In genomic region chr22:50084085-50084484, GRCh38 we compare ENCODE assay signal across 18 cellular contexts. TPM values are rescaled to one million over a fixed set of nuclear protein-coding genes. Genes with fewer than 3 reads are reported as not detected.
DNase-seq lines count a peak whose midpoint lies in the region; ATAC-seq, FAIRE-seq and TF ChIP-seq lines count a peak whose summit lies in the region.
"Had no signal": no experiment of that assay in that cellular context is flagged by ENCODE, and none has a peak within 500 bp of the region (broad histone marks: within the 10 kb centered on the region; RNA-seq: fewer than 3 reads in every experiment).

No MANE protein-coding gene starts in this region.

- H3K27ac ChIP-seq in RWPE1 (peak overlapping the region; percentile 74), endodermal cell (ENCODE audit: low read depth, low read length) (no peak overlapping the region), kidney (ENCODE audit: low read depth in 2 of 2, low read length in 2 of 2) (no peak overlapping the region)

- H3K27me3 Mint-ChIP-seq in activated CD4-positive, alpha-beta T cell treated with anti-CD3 and anti-CD28 coated beads, Interleukin-2, amount 10 ng/mL, durations not matched to agents 7 days and 5 days: peaks cover 10% of the 10 kb centered on the region
- peaks cover 8% of the 10 kb centered on the region for H3K27me3 Mint-ChIP-seq in endodermal cell (ENCODE audit: insufficient read depth)
- H3K27me3 Mint-ChIP-seq in activated T-cell treated with anti-CD3 and anti-CD28 coated beads, Interleukin-2, amount 50 U/mL, for 24 hours: peaks cover 23% of the 10 kb centered on the region

- no peak overlapping the region for H3K9ac ChIP-seq in endodermal cell (ENCODE audit: extremely low read depth, low read length, poor library complexity, severe bottlenecking)
- no peak overlapping the region for H3K9ac ChIP-seq in kidney (ENCODE audit: low read length in 2 of 2)

- DNase-seq in activated CD4-positive, alpha-beta T cell treated with anti-CD3 and anti-CD28 coated beads, Interleukin-2, amount 10 ng/mL, durations not matched to agents 7 days and 5 days: peak; percentile 3
- no peak for DNase-seq in activated CD4-positive, alpha-beta T cell treated with anti-CD3 and anti-CD28 coated beads, Interleukin-2, amount 50 U/mL, for 48 hours
- DNase-seq in RWPE1 (ENCODE audit: low spot score) (no peak), endodermal cell (peak; percentile 39), NCI-H146 treated with DMSO at 0.1 percent for 48 hours (lab: John Stamatoyannopoulos, UW; ENCODE audit: unreplicated experiment) (no peak), kidney (no peak)
- DNase-seq in activated T-cell treated with anti-CD3 and anti-CD28 coated beads, Interleukin-2, amount 50 U/mL, for 24 hours: no peak
- DNase-seq: C1 segment of cervical spinal cord, COR-L47, NCI-H1048, NCI-H1694, NCI-H2107, NCI-H345, NCI-H69 had no signal

- TF ChIP-seq CTCF in RWPE1 (conservative IDR thresholded peaks at IDR 0.05; ENCODE audit: low read depth) (no peak), endodermal cell (conservative IDR thresholded peaks at IDR 0.05) (no peak), kidney (IDR thresholded peaks at IDR 0.05; ENCODE audit: borderline replicate concordance, extremely low read depth, insufficient read depth) (no peak)

- H3K27ac Mint-ChIP-seq in activated CD4-positive, alpha-beta T cell treated with anti-CD3 and anti-CD28 coated beads, Interleukin-2, amount 10 ng/mL, durations not matched to agents 7 days and 5 days: no peak overlapping the region
- no peak overlapping the region for H3K27ac Mint-ChIP-seq in endodermal cell
- no peak overlapping the region for H3K27ac Mint-ChIP-seq in activated T-cell treated with anti-CD3 and anti-CD28 coated beads, Interleukin-2, amount 50 U/mL, for 24 hours

- no peak overlapping the region for H3K4me3 Mint-ChIP-seq in activated CD4-positive, alpha-beta T cell treated with anti-CD3 and anti-CD28 coated beads, Interleukin-2, amount 10 ng/mL, durations not matched to agents 7 days and 5 days
- no peak overlapping the region for H3K4me3 Mint-ChIP-seq in endodermal cell
- no peak overlapping the region for H3K4me3 Mint-ChIP-seq in activated T-cell treated with anti-CD3 and anti-CD28 coated beads, Interleukin-2, amount 50 U/mL, for 24 hours

- FAIRE-seq in kidney (lab: Jason Lieb, UNC): no peak

- 90 to 100% methylated on average over 4 to 10 of the region's 10 CpGs for WGBS in endodermal cell (ENCODE audit: insufficient coverage in 1 of 2, insufficient read length in 1 of 2), 2 experiments

- CTCF ChIA-PET in activated CD4-positive, alpha-beta T cell treated with anti-CD3 and anti-CD28 coated beads, Interleukin-2, amount 10 ng/mL, durations not matched to agents 7 days and 5 days (lab: Charles Lee): interaction anchor here (0.9 to 1.5 kb wide), 3 partner anchors 54 to 144 kb away, joined by 3 to 4 read pairs (median 3); no protein-coding TSS in a partner anchor
- CTCF ChIA-PET in RWPE1 (lab: Yijun Ruan, JAX): interaction anchor here (0.6 kb wide), 1 partner anchor 352 kb away, joined by 3 read pairs; no protein-coding TSS in a partner anchor

- no peaks in the 10 kb centered on the region for H3K9me3 ChIP-seq in endodermal cell (ENCODE audit: control insufficient read depth, low read length)
- no peaks in the 10 kb centered on the region for H3K9me3 ChIP-seq in kidney (ENCODE audit: control insufficient read depth in 1 of 2, low read length in 2 of 2)

- no peak for ATAC-seq in HG02759 (IDR thresholded peaks at IDR 0.05; ENCODE audit: unreplicated experiment)
- ATAC-seq: HCT116 had no signal

- intact Hi-C loops in kidney (cut with DNase I): no loop called here

- H3K4me1 Mint-ChIP-seq in activated CD4-positive, alpha-beta T cell treated with anti-CD3 and anti-CD28 coated beads, Interleukin-2, amount 10 ng/mL, durations not matched to agents 7 days and 5 days: peaks cover 2% of the 10 kb centered on the region
- peaks cover 5% of the 10 kb centered on the region for H3K4me1 Mint-ChIP-seq in endodermal cell
- H3K4me1 Mint-ChIP-seq in activated T-cell treated with anti-CD3 and anti-CD28 coated beads, Interleukin-2, amount 50 U/mL, for 24 hours (ENCODE audit: low read depth): peaks cover 4% of the 10 kb centered on the region

- peaks cover 16% of the 10 kb centered on the region for H3K9me3 Mint-ChIP-seq in activated CD4-positive, alpha-beta T cell treated with anti-CD3 and anti-CD28 coated beads, Interleukin-2, amount 10 ng/mL, durations not matched to agents 7 days and 5 days
- H3K9me3 Mint-ChIP-seq in endodermal cell: peaks cover 2% of the 10 kb centered on the region
- H3K9me3 Mint-ChIP-seq in activated T-cell treated with anti-CD3 and anti-CD28 coated beads, Interleukin-2, amount 50 U/mL, for 24 hours: peaks cover 13% of the 10 kb centered on the region

- no peak overlapping the region for H3K4me3 ChIP-seq in endodermal cell (ENCODE audit: low read length)
- no peak overlapping the region for H3K4me3 ChIP-seq in kidney (ENCODE audit: low read length in 2 of 2)

- H3K36me3 Mint-ChIP-seq in activated CD4-positive, alpha-beta T cell treated with anti-CD3 and anti-CD28 coated beads, Interleukin-2, amount 10 ng/mL, durations not matched to agents 7 days and 5 days (ENCODE audit: low read depth): peaks cover 7% of the 10 kb centered on the region
- no peaks in the 10 kb centered on the region for H3K36me3 Mint-ChIP-seq in endodermal cell (ENCODE audit: low read depth)
- H3K36me3 Mint-ChIP-seq in activated T-cell treated with anti-CD3 and anti-CD28 coated beads, Interleukin-2, amount 50 U/mL, for 24 hours (ENCODE audit: low read depth): peaks cover 7% of the 10 kb centered on the region

- no peaks in the 10 kb centered on the region for H3K36me3 ChIP-seq in endodermal cell (ENCODE audit: control insufficient read depth, insufficient read depth, low read length)
- H3K36me3 ChIP-seq in kidney (ENCODE audit: control insufficient read depth in 1 of 2, insufficient read depth in 2 of 2, low read length in 2 of 2): no peaks in the 10 kb centered on the region

- no peaks in the 10 kb centered on the region for H3K27me3 ChIP-seq in endodermal cell (ENCODE audit: control insufficient read depth, insufficient read depth, low read length, poor library complexity, severe bottlenecking)

- POLR2A ChIA-PET in activated CD4-positive, alpha-beta T cell treated with anti-CD3 and anti-CD28 coated beads, Interleukin-2, amount 10 ng/mL, durations not matched to agents 7 days and 5 days (lab: Charles Lee): no interaction called here
- POLR2A ChIA-PET in RWPE1 (lab: Yijun Ruan, JAX; ENCODE audit: low non-redundant PET): no interaction called here

- H3K4me1 ChIP-seq in endodermal cell (ENCODE audit: control insufficient read depth, insufficient read depth, low read length) (no peaks in the 10 kb centered on the region), kidney (ENCODE audit: control insufficient read depth in 1 of 2, insufficient read depth in 1 of 2, low read depth in 1 of 2, low read length in 2 of 2) (no peaks in the 10 kb centered on the region)

RNA-seq across cellular contexts. Expression of gene MLC1, which starts 1.1 kb away (rescaled TPM):
- under 1 TPM; 0.25 to 0.83 TPM for total RNA-seq in activated CD4-positive, alpha-beta T cell treated with anti-CD3 and anti-CD28 coated beads, Interleukin-2, amount 10 ng/mL, durations not matched to agents 7 days and 5 days
- total RNA-seq in endodermal cell (under 1 TPM in 1 of 2 donors, not detected in 1; 0.18 TPM), kidney (0.28 TPM)
- polyA plus RNA-seq in endodermal cell (2013, experiment 1 of 2): 1.8 TPM
- 2.2 TPM for polyA plus RNA-seq in endodermal cell (2013, experiment 2 of 2)
- not detected for polyA plus RNA-seq in kidney (ENCODE audit: insufficient read depth, low read depth, low replicate concordance)

RNA-seq across cellular contexts. Expression of gene MOV10L1, which starts 5.7 kb away (rescaled TPM):
- total RNA-seq in activated CD4-positive, alpha-beta T cell treated with anti-CD3 and anti-CD28 coated beads, Interleukin-2, amount 10 ng/mL, durations not matched to agents 7 days and 5 days: not detected
- under 1 TPM in 1 of 2 donors, not detected in 1; 0.31 TPM for total RNA-seq in endodermal cell
- polyA plus RNA-seq in endodermal cell (2013, experiment 1 of 2): 0.14 TPM
- polyA plus RNA-seq in endodermal cell (2013, experiment 2 of 2): not detected
- 0.38 TPM for total RNA-seq in kidney
- 0.62 TPM for polyA plus RNA-seq in kidney (ENCODE audit: insufficient read depth, low read depth, low replicate concordance)
- total RNA-seq: Right ventricle myocardium superior had no signal

RNA-seq across cellular contexts. Expression of gene TTLL8, which starts 26.0 kb away (rescaled TPM):
- not detected for total RNA-seq in activated CD4-positive, alpha-beta T cell treated with anti-CD3 and anti-CD28 coated beads, Interleukin-2, amount 10 ng/mL, durations not matched to agents 7 days and 5 days
- total RNA-seq in endodermal cell (under 1 TPM in 1 of 2 donors, not detected in 1; 0.20 TPM), kidney (not detected)
- polyA plus RNA-seq in endodermal cell (2013, experiment 1 of 2): 0.11 TPM
- polyA plus RNA-seq in endodermal cell (2013, experiment 2 of 2): not detected
- not detected for polyA plus RNA-seq in kidney (ENCODE audit: insufficient read depth, low read depth, low replicate concordance)
- total RNA-seq: A172, Right ventricle myocardium superior had no signal

Comparison
In these comparisons a context has a peak if more than half of its experiments do, and no peak if none do; other contexts are left out.
1. DNase-seq: peak in activated CD4-positive, alpha-beta T cell treated with anti-CD3 and anti-CD28 coated beads, Interleukin-2, amount 10 ng/mL, durations not matched to agents 7 days and 5 days (single experiment) and endodermal cell (single experiment); none in activated CD4-positive, alpha-beta T cell treated with anti-CD3 and anti-CD28 coated beads, Interleukin-2, amount 50 U/mL, for 48 hours (0 of 2), RWPE1 (single experiment), NCI-H146 treated with DMSO at 0.1 percent for 48 hours (single experiment), kidney (single experiment) and activated T-cell treated with anti-CD3 and anti-CD28 coated beads, Interleukin-2, amount 50 U/mL, for 24 hours (single experiment).